Comparison of ENCODE assay signal across 17 cellular contexts in genomic region chr14:75558440-75558839, GRCh38. TPM values are rescaled to one million over a fixed set of nuclear protein-coding genes. Genes with fewer than 3 reads are reported as not detected.
"Had no signal": no experiment of that assay in that cellular context is flagged by ENCODE, and none has a peak within 500 bp of the region (broad histone marks: within the 10 kb centered on the region; RNA-seq: fewer than 3 reads in every experiment).

No MANE protein-coding gene starts in this region.

- H3K27me3 Mint-ChIP-seq: central memory CD8-positive, alpha-beta T cell had no signal

- H3K4me3 Mint-ChIP-seq: central memory CD8-positive, alpha-beta T cell; neural crest cell had no signal

- H3K27me3 ChIP-seq: body of pancreas, ovary had no signal

- H3K36me3 ChIP-seq: left ventricle myocardium inferior, ovary, tibial nerve had no signal

- H3K4me2 ChIP-seq: SK-N-SH had no signal

- H3K9me3 ChIP-seq: body of pancreas, ovary, SK-N-SH had no signal

- H3K27ac ChIP-seq: body of pancreas, left ventricle myocardium inferior, ovary, tibial nerve had no signal

- ATAC-seq: body of pancreas had no signal

- H3K9me3 Mint-ChIP-seq: central memory CD8-positive, alpha-beta T cell had no signal

- DNase-seq: activated CD4-positive, alpha-beta T cell treated with anti-CD3 and anti-CD28 coated beads, Interleukin-2, amount 50 U/mL, for 48 hours; activated CD4-positive, CD25-positive, alpha-beta regulatory T cell; activated gamma-delta T cell treated with Interleukin-2 at 50 U/mL for 16 hours; amniotic stem cell; body of pancreas; effector memory CD4-positive, alpha-beta T cell; kidney; left ventricle myocardium inferior; mesendoderm; ovary; SK-N-SH; stimulated activated CD4-positive, alpha-beta T cell treated with anti-CD3 and anti-CD28 coated beads, Interleukin-15, amount 100 ng/mL, for 24 hours; stimulated activated CD4-positive, alpha-beta T cell treated with anti-CD3 and anti-CD28 coated beads, Interleukin-4, amount 100 ng/mL, for 4 hours; T-helper 2 cell had no signal

- H3K4me1 Mint-ChIP-seq: neural crest cell had no signal

- H3K4me3 ChIP-seq: body of pancreas, left ventricle myocardium inferior, ovary, tibial nerve had no signal

- H3K9ac ChIP-seq: SK-N-SH had no signal

RNA-seq across cellular contexts. Expression of gene BATF, which starts 36.2 kb away (rescaled TPM):
- total RNA-seq: body of pancreas, neural crest cell had no signal
- polyA plus RNA-seq: SK-N-SH had no signal
